8 cellular contexts compared by ENCODE assay signal in genomic region chr1:84303154-84303830, GRCh38. TPM values are rescaled to one million over a fixed set of nuclear protein-coding genes. Genes with fewer than 3 reads are reported as not detected.
DNase-seq lines count a peak whose midpoint lies in the region; ATAC-seq and TF ChIP-seq lines count a peak whose summit lies in the region.

No MANE protein-coding gene starts in this region.

- peak overlapping the region; percentile 23; the same call in 1 of the 2 replicates for H3K14ac ChIP-seq in IMR-90 (replicated peaks; ENCODE audit: low read depth, low read length)

- H4K5ac ChIP-seq in IMR-90 (ENCODE audit: low read depth, low read length): peak overlapping the region; percentile 94

- H3K23ac ChIP-seq in IMR-90 (ENCODE audit: low read depth, low read length): peak overlapping the region; percentile 80; the same call in 1 of the 2 replicates

- H3K36me3 ChIP-seq in IMR-90 (ENCODE audit: control insufficient read depth, insufficient read depth, low read length) (no peaks in the 10 kb centered on the region), ascending aorta (no peaks in the 10 kb centered on the region)

- in situ Hi-C loops in IMR-90 (cut with MboI; ENCODE audit: low sequenced_read_pairs): no loop called here

- H3K9me1 ChIP-seq in IMR-90 (ENCODE audit: insufficient read depth, low read length): peaks cover 4% of the 10 kb centered on the region

- H3K56ac ChIP-seq in IMR-90 (ENCODE audit: extremely low read depth, insufficient read depth, low read length): peak overlapping the region; percentile 48

- 14% methylated on average over 1 of the region's 4 CpGs; no CpG with 5 or more reads in 1 of the 2 experiments for WGBS in IMR-90 (ENCODE audit: extremely low coverage in 2 of 2, insufficient read length in 1 of 2), 2 experiments

- CTCF ChIA-PET in IMR-90 (lab: Yijun Ruan, JAX): interaction anchor here (1.0 kb wide), 1 partner anchor 38 kb away, joined by 3 read pairs; no protein-coding TSS in a partner anchor

- H3K4me1 ChIP-seq in IMR-90 (ENCODE audit: control insufficient read depth, insufficient read depth, low read length) (peaks cover 17% of the 10 kb centered on the region), ascending aorta (peaks cover 0 to 15% of the 10 kb centered on the region in 2 donors), mononuclear cell (ENCODE audit: insufficient read depth, low read length) (peaks cover 29% of the 10 kb centered on the region)

- no peak overlapping the region for H2AK9ac ChIP-seq in IMR-90 (replicated peaks; ENCODE audit: low read depth, low read length, poor library complexity)

- DNase-seq in CD1c-positive myeloid dendritic cell (ENCODE audit: extremely low spot score): peak; percentile 10
- peak; percentile 17 for DNase-seq in IMR-90
- no peak for DNase-seq in ascending aorta (ENCODE audit: low spot score in 2 of 2)
- no peak for DNase-seq in NK-92 (lab: John Stamatoyannopoulos, UW; ENCODE audit: unreplicated experiment)

- no peak overlapping the region for H2AK5ac ChIP-seq in IMR-90 (ENCODE audit: low read depth, low read length)

- H2BK5ac ChIP-seq in IMR-90 (ENCODE audit: low read depth, low read length, poor library complexity, severe bottlenecking): peak overlapping the region; percentile 85

- no peaks in the 10 kb centered on the region for H3K27me3 ChIP-seq in IMR-90 (ENCODE audit: control insufficient read depth, insufficient read depth, low read length)
- no peaks in the 10 kb centered on the region for H3K27me3 ChIP-seq in ascending aorta
- no peaks in the 10 kb centered on the region for H3K27me3 ChIP-seq in mononuclear cell (ENCODE audit: insufficient read depth, low read length)

- intact Hi-C loops in IMR-90 (cut with micrococcal nuclease): loop anchor here (5.0 to 10.0 kb wide), 3 partner anchors 74 to 452 kb away; no protein-coding TSS in a partner anchor
- intact Hi-C loops in ascending aorta (cut with DNase I): loop anchor here (5.0 kb wide), 1 partner anchor 226 kb away; no protein-coding TSS in a partner anchor

- peak overlapping the region; percentile 76 for H2AFZ ChIP-seq in IMR-90 (replicated peaks; ENCODE audit: low read length, poor library complexity)

- no peak for TF ChIP-seq RAD21 in IMR-90 (IDR thresholded peaks at IDR 0.05; ENCODE audit: low read length)

- TF ChIP-seq CTCF in IMR-90 (conservative IDR thresholded peaks at IDR 0.05; ENCODE audit: low read depth, low read length) (no peak), ascending aorta (IDR thresholded peaks at IDR 0.05) (no peak)

- ATAC-seq in IMR-90 (ENCODE audit: low read depth): peak; percentile 4; the same call in 1 of the 2 replicates
- no peak for ATAC-seq in GM18858 (IDR thresholded peaks at IDR 0.05; ENCODE audit: unreplicated experiment)
- ATAC-seq in HG03139 (IDR thresholded peaks at IDR 0.05; ENCODE audit: unreplicated experiment): no peak
- no peak for ATAC-seq in GM21528 (IDR thresholded peaks at IDR 0.05; ENCODE audit: low FRiP score, unreplicated experiment)

- H4K8ac ChIP-seq in IMR-90 (ENCODE audit: low read depth in 2 of 2, low read length in 2 of 2): peak overlapping the region; percentile 44 to 76

- H2BK20ac ChIP-seq in IMR-90 (ENCODE audit: low read depth, low read length): peak overlapping the region; percentile 60; the same call in 1 of the 2 replicates

- peak overlapping the region; percentile 100 for H3K4me2 ChIP-seq in IMR-90 (ENCODE audit: low read depth, low read length)

- TF ChIP-seq POLR2A in IMR-90 (IDR thresholded peaks at IDR 0.05; ENCODE audit: low read depth, low read length): no peak

- POLR2A ChIA-PET in IMR-90 (lab: Charles Lee; ENCODE audit: unreplicated experiment): no interaction called here

- no peaks in the 10 kb centered on the region for H3K9me3 ChIP-seq in IMR-90 (ENCODE audit: control insufficient read depth, insufficient read depth, low read length)
- no peaks in the 10 kb centered on the region for H3K9me3 ChIP-seq in ascending aorta
- H3K9me3 ChIP-seq in mononuclear cell (ENCODE audit: low read depth, low read length): no peaks in the 10 kb centered on the region

- peak overlapping the region; percentile 46 for H3K4ac ChIP-seq in IMR-90 (ENCODE audit: low read depth, low read length)

- H3K4me3 ChIP-seq in IMR-90 (ENCODE audit: insufficient read depth, low read depth, low read length) (peak overlapping the region; percentile 51), ascending aorta (peak overlapping the region; percentile 39 to 60), mononuclear cell (ENCODE audit: low read length) (peak overlapping the region; percentile 24)

- peak overlapping the region; percentile 78 for H3K9ac ChIP-seq in IMR-90 (ENCODE audit: low read depth, low read length)

- H3K27ac ChIP-seq in IMR-90 (ENCODE audit: insufficient read depth, low read length) (peak overlapping the region; percentile 88), ascending aorta (peak overlapping the region; percentile 10 to 30)

- H4K91ac ChIP-seq in IMR-90 (ENCODE audit: insufficient read depth, low read depth, low read length): peak overlapping the region; percentile 18; the same call in 1 of the 2 replicates

- H3K18ac ChIP-seq in IMR-90 (ENCODE audit: low read depth, low read length): peak overlapping the region; percentile 65

- no TSS peak for BruUV-seq in IMR-90 (replicated peaks; lab: Mats Ljungman, UMichigan)

- peak overlapping the region; percentile 73 for H2BK120ac ChIP-seq in IMR-90 (ENCODE audit: low read depth, low read length)

- peak overlapping the region; percentile 37 for H2BK15ac ChIP-seq in IMR-90 (ENCODE audit: low read depth, low read length)

- dilution Hi-C loops in IMR-90 (cut with HindIII; ENCODE audit: low sequenced_read_pairs, unreplicated experiment): no loop called here

- H3K79me1 ChIP-seq in IMR-90 (ENCODE audit: low read depth in 1 of 2, low read length in 2 of 2): peaks cover 0 to 14% of the 10 kb centered on the region in 2 experiments; a peak in 2 of 4 replicates

- H4K20me1 ChIP-seq in IMR-90 (ENCODE audit: insufficient read depth, low read length): no peaks in the 10 kb centered on the region

TF ChIP-seq in IMR-90, 13 proteins besides CTCF, POLR2A, EP300 and RAD21:
- TF ChIP-seq ELK1 (IDR thresholded peaks at IDR 0.05; ENCODE audit: borderline replicate concordance, low read depth, low read length): no peak
- TF ChIP-seq MAFK (IDR thresholded peaks at IDR 0.05; ENCODE audit: low read depth, low read length): no peak
- no peak for TF ChIP-seq CHD1 (IDR thresholded peaks at IDR 0.05; ENCODE audit: low read depth, low read length)
- no peak for TF ChIP-seq NFE2L2 (IDR thresholded peaks at IDR 0.05; ENCODE audit: low read depth, low read length)
- no peak for TF ChIP-seq FOS (IDR thresholded peaks at IDR 0.05; ENCODE audit: low read depth, low read length)
- no peak for TF ChIP-seq MAZ (IDR thresholded peaks at IDR 0.05; ENCODE audit: borderline replicate concordance, low read depth, low read length)
- TF ChIP-seq RCOR1 (IDR thresholded peaks at IDR 0.05; ENCODE audit: insufficient replicate concordance, low read length): no peak
- no peak for TF ChIP-seq RFX5 (IDR thresholded peaks at IDR 0.05; ENCODE audit: low read depth, low read length)
- no peak for TF ChIP-seq MXI1 (IDR thresholded peaks at IDR 0.05; ENCODE audit: borderline replicate concordance, low read depth, low read length)
- no peak for TF ChIP-seq SMC3 (IDR thresholded peaks at IDR 0.05; ENCODE audit: low read depth, low read length)
- TF ChIP-seq USF2 (IDR thresholded peaks at IDR 0.05; ENCODE audit: low read depth, low read length): no peak
- TF ChIP-seq BHLHE40 (IDR thresholded peaks at IDR 0.05; ENCODE audit: low read depth, low read length): no peak

RNA-seq across cellular contexts. Expression of gene SAMD13, which starts 1.8 kb away (rescaled TPM):
- total RNA-seq in IMR-90 (2012; rRNA removed) (0.36 and 0.56 TPM in 2 replicates), ascending aorta (not detected), mononuclear cell (0.31 TPM)
- polyA plus RNA-seq in IMR-90 (2012; rRNA removed): 0.27 and 0.34 TPM in 2 replicates
- polyA plus RNA-seq in IMR-90 (2012; cell fraction: cytosol; rRNA removed): 0.17 TPM in 1 of 2 replicates, not detected in the other
- polyA plus RNA-seq in IMR-90 (2012; cell fraction: nucleus; rRNA removed; ENCODE audit: low replicate concordance): 0.16 TPM in 1 of 2 replicates, not detected in the other

Comparison
In these comparisons a context has a peak if more than half of its experiments do, and no peak if none do; other contexts are left out.
1. DNase-seq: peak in CD1c-positive myeloid dendritic cell (single experiment) and IMR-90 (single experiment); none in ascending aorta (0 of 2) and NK-92 (single experiment).
2. Peak in every context shown above with its lines, with median percentiles within 50 percentile points of each other: H3K4me3 ChIP-seq.